Comparison of ENCODE assay signal across 8 cellular contexts in genomic region chr16:74936902-74937560, GRCh38. TPM values are rescaled to one million over a fixed set of nuclear protein-coding genes. Genes with fewer than 3 reads are reported as not detected.
DNase-seq lines count a peak whose midpoint lies in the region; ATAC-seq and FAIRE-seq lines count a peak whose summit lies in the region.

No MANE protein-coding gene starts in this region.

- peak; percentile 17 for DNase-seq in activated CD4-positive, alpha-beta T cell treated with anti-CD3 and anti-CD28 coated beads for 48 hours
- DNase-seq in activated CD4-positive, alpha-beta T cell treated with anti-CD3 and anti-CD28 coated beads for 1 hour = no peak
- DNase-seq in RCC 7860 (ENCODE audit: low spot score) (peak; percentile 83), left colon (no peak), NCI-H2107 (lab: John Stamatoyannopoulos, UW) (no peak), T-helper 9 cell (no peak), neuronal stem cell (ENCODE audit: low spot score) (no peak)

- H2BK120ac ChIP-seq in neuronal stem cell (ENCODE audit: low read depth, low read length) = no peak overlapping the region

- no peak overlapping the region for H3K23ac ChIP-seq in neuronal stem cell (ENCODE audit: low read depth, low read length, poor library complexity)

- H2AFZ ChIP-seq in neuronal stem cell (ENCODE audit: low read length) = no peak overlapping the region

- no peaks in the 10 kb centered on the region for H3K4me1 ChIP-seq in neuronal stem cell (ENCODE audit: control insufficient read depth in 2 of 2, insufficient read depth in 1 of 2, low read depth in 1 of 2, low read length in 2 of 2)

- H4K91ac ChIP-seq in neuronal stem cell (ENCODE audit: low read depth, low read length, poor library complexity) = no peak overlapping the region

- H3K18ac ChIP-seq in neuronal stem cell (ENCODE audit: low read length) = no peak overlapping the region

- no peak overlapping the region for H2BK15ac ChIP-seq in neuronal stem cell (ENCODE audit: low read length)

- no peaks in the 10 kb centered on the region for H3K79me1 ChIP-seq in neuronal stem cell (ENCODE audit: low read depth, low read length)

- no peak overlapping the region for H3K14ac ChIP-seq in neuronal stem cell (ENCODE audit: low read length)

- no peaks in the 10 kb centered on the region for H3K9me3 ChIP-seq in neuronal stem cell (replicated peaks in 1 of 2; ENCODE audit: control insufficient read depth in 2 of 2, insufficient read depth in 1 of 2, low read depth in 1 of 2, low read length in 2 of 2)

- H3K9ac ChIP-seq in neuronal stem cell (ENCODE audit: low read depth, low read length, poor library complexity) = no peak overlapping the region

- H3K4ac ChIP-seq in neuronal stem cell (ENCODE audit: low read length) = no peak overlapping the region

- WGBS in neuronal stem cell (ENCODE audit: extremely low coverage in 2 of 2, insufficient read length in 2 of 2, insufficient replicate concordance in 1 of 2), 2 donors = no CpG with 5 or more reads among the region's 7 CpGs

- H2BK12ac ChIP-seq in neuronal stem cell (ENCODE audit: low read length) = no peak overlapping the region

- intact Hi-C loops in left colon (cut with DNase I, micrococcal nuclease) = no loop called here

- peak; percentile 87 for ATAC-seq in HG02798 (IDR thresholded peaks at IDR 0.05; ENCODE audit: poor library complexity, unreplicated experiment)
- ATAC-seq in left colon = peak; percentile 86

- peaks cover 16 to 83% of the 10 kb centered on the region in 2 donors for H3K36me3 ChIP-seq in neuronal stem cell (replicated peaks in 1 of 2; ENCODE audit: control insufficient read depth in 2 of 2, insufficient read depth in 2 of 2, low read length in 2 of 2)

- FAIRE-seq in RCC 7860 (lab: Jason Lieb, UNC) = peak; percentile 92

- H3K4me3 ChIP-seq in neuronal stem cell (ENCODE audit: low read length in 2 of 2) = no peak overlapping the region

- H3K4me2 ChIP-seq in neuronal stem cell (ENCODE audit: insufficient read depth, low read length, poor library complexity, severe bottlenecking) = no peak overlapping the region

- no peak overlapping the region for H2AK5ac ChIP-seq in neuronal stem cell (ENCODE audit: low read depth, low read length)

- H3K27ac ChIP-seq in neuronal stem cell (replicated peaks; ENCODE audit: low read length) = no peak overlapping the region

- no peak overlapping the region for H2BK5ac ChIP-seq in neuronal stem cell (ENCODE audit: low read length)

- H4K8ac ChIP-seq in neuronal stem cell (ENCODE audit: low read depth, low read length) = no peak overlapping the region

- H3K27me3 ChIP-seq in neuronal stem cell (ENCODE audit: control insufficient read depth in 3 of 3, insufficient read depth in 3 of 3, low read depth in 1 of 3, low read length in 3 of 3) = no peaks in the 10 kb centered on the region

RNA-seq across cellular contexts. Expression of gene WDR59, which starts 47.9 kb away (rescaled TPM):
- total RNA-seq in left colon = 10 to 100 TPM; 50.9 to 58.1 TPM
- 38.8 TPM for polyA plus RNA-seq in neuronal stem cell (2013, experiment 1 of 2)
- polyA plus RNA-seq in neuronal stem cell (2013, experiment 2 of 2) = 36.4 TPM

Comparison
In these comparisons a context has a peak if more than half of its experiments do, and no peak if none do; other contexts are left out.
1. DNase-seq: peak in activated CD4-positive, alpha-beta T cell treated with anti-CD3 and anti-CD28 coated beads for 48 hours (single experiment) and RCC 7860 (single experiment); none in activated CD4-positive, alpha-beta T cell treated with anti-CD3 and anti-CD28 coated beads for 1 hour (single experiment), left colon (0 of 2), NCI-H2107 (single experiment), T-helper 9 cell (single experiment) and neuronal stem cell (single experiment).